ENCODE assay signal across 8 cellular contexts in the genomic region with DNA sequence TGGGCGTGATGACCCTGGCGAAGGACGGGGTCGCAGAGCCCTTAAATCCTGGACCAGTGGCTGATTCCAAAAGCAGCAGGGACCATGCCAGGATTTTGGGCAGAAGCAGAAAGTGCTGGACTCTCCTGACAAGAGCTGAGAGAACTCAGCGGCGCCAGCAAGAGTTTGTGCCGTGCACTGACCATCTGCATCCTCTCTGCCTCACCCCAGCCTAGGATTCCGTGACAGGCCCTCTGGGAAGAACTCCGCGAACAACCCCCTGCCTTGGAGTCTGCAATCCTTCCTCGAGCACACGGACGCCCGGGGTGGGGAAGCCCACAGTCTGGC. TPM values are rescaled to one million over a fixed set of nuclear protein-coding genes. Genes with fewer than 3 reads are reported as not detected.
DNase-seq lines count a peak whose midpoint lies in the region; ATAC-seq and TF ChIP-seq lines count a peak whose summit lies in the region.

No MANE protein-coding gene starts in this region.

- intact Hi-C loops in colonic mucosa (cut with DNase I): no loop called here

- H3K36me3 ChIP-seq in colonic mucosa: peaks cover 17% of the 10 kb centered on the region
- H3K36me3 ChIP-seq in muscle layer of colon (ENCODE audit: insufficient read depth, low read length): peaks cover 25% of the 10 kb centered on the region

- no peaks in the 10 kb centered on the region for H3K27me3 ChIP-seq in colonic mucosa
- no peaks in the 10 kb centered on the region for H3K27me3 ChIP-seq in muscle layer of colon (ENCODE audit: control insufficient read depth in 1 of 2, insufficient read depth in 2 of 2, low read length in 2 of 2)

- in situ Hi-C loops in ACHN (cut with HindIII; ENCODE audit: low pct_ligation_motif_present, low pct_unique_long_range_greater_than_20kb, low sequenced_read_pairs): no loop called here

- TF ChIP-seq CTCF in colonic mucosa (IDR thresholded peaks at IDR 0.05): no peak

- DNase-seq in ACHN: peak; percentile 11
- DNase-seq in HuH-7.5 (ENCODE audit: low spot score): peak; percentile 71
- DNase-seq in colonic mucosa: no peak
- DNase-seq in NCI-H2227 (lab: John Stamatoyannopoulos, UW; ENCODE audit: unreplicated experiment): no peak
- no peak for DNase-seq in activated naive CD4-positive, alpha-beta T cell (lab: John Stamatoyannopoulos, UW)
- no peak for DNase-seq in SW480 (ENCODE audit: low spot score)

- H3K4me1 ChIP-seq in colonic mucosa (peaks cover 11% of the 10 kb centered on the region), muscle layer of colon (ENCODE audit: insufficient read depth, low read length) (peaks cover 11% of the 10 kb centered on the region)

- ATAC-seq in HG02884 (IDR thresholded peaks at IDR 0.05; ENCODE audit: unreplicated experiment): no peak

- H3K9ac ChIP-seq in colonic mucosa (ENCODE audit: low read depth in 2 of 2, low read length in 2 of 2): peak overlapping the region; percentile 53 to 97
- no peak overlapping the region for H3K9ac ChIP-seq in muscle layer of colon (ENCODE audit: low read length)

- H3K27ac ChIP-seq in colonic mucosa (peak overlapping the region; percentile 52), muscle layer of colon (ENCODE audit: low read depth, low read length) (peak overlapping the region; percentile 83)

- no peaks in the 10 kb centered on the region for H3K9me3 ChIP-seq in colonic mucosa
- H3K9me3 ChIP-seq in muscle layer of colon (ENCODE audit: low read length): no peaks in the 10 kb centered on the region

- peak overlapping the region; percentile 100 for H3K4me3 ChIP-seq in colonic mucosa
- H3K4me3 ChIP-seq in muscle layer of colon (ENCODE audit: low read depth in 1 of 2, low read length in 2 of 2): peak overlapping the region; percentile 88 to 95

RNA-seq across cellular contexts. Expression of a gene that starts 0.6 kb away (rescaled TPM):
- 100 to 1,000 TPM; 329 to 361 TPM for total RNA-seq in colonic mucosa

RNA-seq across cellular contexts. Expression of a gene that starts 22.5 kb away (rescaled TPM):
- total RNA-seq in colonic mucosa: 100 to 1,000 TPM; 543 to 842 TPM

RNA-seq across cellular contexts. Expression of a gene that starts 23.6 kb away (rescaled TPM):
- 10 to 100 TPM; 35.1 to 52.5 TPM for total RNA-seq in colonic mucosa

RNA-seq across cellular contexts. Expression of a gene that starts 33.5 kb away (rescaled TPM):
- total RNA-seq in colonic mucosa: 10 to 100 TPM in 1 of 2 donors, 1 to 10 TPM in 1; 7.8 to 19.3 TPM

RNA-seq across cellular contexts. Expression of a gene that starts 44.4 kb away (rescaled TPM):
- 10 to 100 TPM; 10.6 to 13.8 TPM for total RNA-seq in colonic mucosa

Comparison
In these comparisons a context has a peak if more than half of its experiments do, and no peak if none do; other contexts are left out.
1. DNase-seq: peak in ACHN (single experiment) and HuH-7.5 (single experiment); none in colonic mucosa (single experiment), NCI-H2227 (single experiment), activated naive CD4-positive, alpha-beta T cell (0 of 4) and SW480 (single experiment).